ENCODE assay signal across 1 cellular context in the genomic region with DNA sequence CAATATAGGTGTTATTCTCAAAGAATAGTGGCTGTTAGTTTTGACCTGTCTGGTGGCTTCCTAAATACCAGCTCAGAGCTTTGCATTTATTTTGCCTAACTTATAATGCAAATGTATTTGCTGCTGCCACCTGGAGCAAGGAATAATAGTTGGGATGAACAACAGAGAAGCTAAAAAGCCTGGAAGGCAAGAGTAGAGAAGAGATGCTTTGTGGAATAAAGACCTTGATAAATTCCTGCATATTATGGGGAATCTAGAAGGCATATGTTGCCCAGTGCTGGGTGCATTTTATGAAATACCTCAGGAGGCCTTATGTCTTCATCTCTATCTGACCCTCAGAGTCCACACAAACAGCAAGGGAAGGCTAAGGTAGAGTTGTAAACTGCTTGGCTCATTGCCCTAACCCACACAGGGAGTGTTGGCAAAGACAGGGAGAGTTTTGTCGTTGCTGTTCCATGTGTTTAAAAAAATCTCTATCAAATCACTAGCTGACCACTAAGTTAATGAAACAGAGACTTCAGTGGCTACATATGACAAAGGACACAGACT.
A peak's percentile ranks its signal among the peaks of the same experiment; 100 is the strongest.
TF ChIP-seq lines count a peak whose summit lies in the region.

No MANE protein-coding gene starts in this region.

TF ChIP-seq in GM23338, 12 proteins besides CTCF, POLR2A, EP300 and RAD21:
- TF ChIP-seq, protein P1, sequence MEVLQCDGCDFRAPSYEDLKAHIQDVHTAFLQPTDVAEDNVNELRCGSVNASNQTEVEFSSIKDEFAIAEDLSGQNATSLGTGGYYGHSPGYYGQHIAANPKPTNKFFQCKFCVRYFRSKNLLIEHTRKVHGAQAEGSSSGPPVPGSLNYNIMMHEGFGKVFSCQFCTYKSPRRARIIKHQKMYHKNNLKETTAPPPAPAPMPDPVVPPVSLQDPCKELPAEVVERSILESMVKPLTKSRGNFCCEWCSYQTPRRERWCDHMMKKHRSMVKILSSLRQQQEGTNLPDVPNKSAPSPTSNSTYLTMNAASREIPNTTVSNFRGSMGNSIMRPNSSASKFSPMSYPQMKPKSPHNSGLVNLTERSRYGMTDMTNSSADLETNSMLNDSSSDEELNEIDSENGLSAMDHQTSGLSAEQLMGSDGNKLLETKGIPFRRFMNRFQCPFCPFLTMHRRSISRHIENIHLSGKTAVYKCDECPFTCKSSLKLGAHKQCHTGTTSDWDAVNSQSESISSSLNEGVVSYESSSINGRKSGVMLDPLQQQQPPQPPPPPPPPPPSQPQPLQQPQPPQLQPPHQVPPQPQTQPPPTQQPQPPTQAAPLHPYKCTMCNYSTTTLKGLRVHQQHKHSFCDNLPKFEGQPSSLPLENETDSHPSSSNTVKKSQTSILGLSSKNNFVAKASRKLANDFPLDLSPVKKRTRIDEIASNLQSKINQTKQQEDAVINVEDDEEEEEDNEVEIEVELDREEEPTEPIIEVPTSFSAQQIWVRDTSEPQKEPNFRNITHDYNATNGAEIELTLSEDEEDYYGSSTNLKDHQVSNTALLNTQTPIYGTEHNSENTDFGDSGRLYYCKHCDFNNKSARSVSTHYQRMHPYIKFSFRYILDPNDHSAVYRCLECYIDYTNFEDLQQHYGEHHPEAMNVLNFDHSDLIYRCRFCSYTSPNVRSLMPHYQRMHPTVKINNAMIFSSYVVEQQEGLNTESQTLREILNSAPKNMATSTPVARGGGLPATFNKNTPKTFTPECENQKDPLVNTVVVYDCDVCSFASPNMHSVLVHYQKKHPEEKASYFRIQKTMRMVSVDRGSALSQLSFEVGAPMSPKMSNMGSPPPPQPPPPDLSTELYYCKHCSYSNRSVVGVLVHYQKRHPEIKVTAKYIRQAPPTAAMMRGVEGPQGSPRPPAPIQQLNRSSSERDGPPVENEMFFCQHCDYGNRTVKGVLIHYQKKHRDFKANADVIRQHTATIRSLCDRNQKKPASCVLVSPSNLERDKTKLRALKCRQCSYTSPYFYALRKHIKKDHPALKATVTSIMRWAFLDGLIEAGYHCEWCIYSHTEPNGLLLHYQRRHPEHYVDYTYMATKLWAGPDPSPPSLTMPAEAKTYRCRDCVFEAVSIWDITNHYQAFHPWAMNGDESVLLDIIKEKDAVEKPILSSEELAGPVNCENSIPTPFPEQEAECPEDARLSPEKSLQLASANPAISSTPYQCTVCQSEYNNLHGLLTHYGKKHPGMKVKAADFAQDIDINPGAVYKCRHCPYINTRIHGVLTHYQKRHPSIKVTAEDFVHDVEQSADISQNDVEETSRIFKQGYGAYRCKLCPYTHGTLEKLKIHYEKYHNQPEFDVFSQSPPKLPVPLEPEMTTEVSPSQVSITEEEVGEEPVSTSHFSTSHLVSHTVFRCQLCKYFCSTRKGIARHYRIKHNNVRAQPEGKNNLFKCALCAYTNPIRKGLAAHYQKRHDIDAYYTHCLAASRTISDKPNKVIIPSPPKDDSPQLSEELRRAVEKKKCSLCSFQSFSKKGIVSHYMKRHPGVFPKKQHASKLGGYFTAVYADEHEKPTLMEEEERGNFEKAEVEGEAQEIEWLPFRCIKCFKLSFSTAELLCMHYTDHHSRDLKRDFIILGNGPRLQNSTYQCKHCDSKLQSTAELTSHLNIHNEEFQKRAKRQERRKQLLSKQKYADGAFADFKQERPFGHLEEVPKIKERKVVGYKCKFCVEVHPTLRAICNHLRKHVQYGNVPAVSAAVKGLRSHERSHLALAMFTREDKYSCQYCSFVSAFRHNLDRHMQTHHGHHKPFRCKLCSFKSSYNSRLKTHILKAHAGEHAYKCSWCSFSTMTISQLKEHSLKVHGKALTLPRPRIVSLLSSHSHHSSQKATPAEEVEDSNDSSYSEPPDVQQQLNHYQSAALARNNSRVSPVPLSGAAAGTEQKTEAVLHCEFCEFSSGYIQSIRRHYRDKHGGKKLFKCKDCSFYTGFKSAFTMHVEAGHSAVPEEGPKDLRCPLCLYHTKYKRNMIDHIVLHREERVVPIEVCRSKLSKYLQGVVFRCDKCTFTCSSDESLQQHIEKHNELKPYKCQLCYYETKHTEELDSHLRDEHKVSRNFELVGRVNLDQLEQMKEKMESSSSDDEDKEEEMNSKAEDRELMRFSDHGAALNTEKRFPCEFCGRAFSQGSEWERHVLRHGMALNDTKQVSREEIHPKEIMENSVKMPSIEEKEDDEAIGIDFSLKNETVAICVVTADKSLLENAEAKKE (CRISPR knock-in tag; IDR thresholded peaks at IDR 0.05): peak; percentile 76
- TF ChIP-seq EZH2 (IDR thresholded peaks at IDR 0.05; ENCODE audit: low read depth, unreplicated experiment): no peak
